1 cellular context compared by ENCODE assay signal in genomic region chr19:43595999-43596841, GRCh38.
A peak's percentile ranks its signal among the peaks of the same experiment; 100 is the strongest.
TF ChIP-seq lines count a peak whose summit lies in the region.

A gene with protein sequence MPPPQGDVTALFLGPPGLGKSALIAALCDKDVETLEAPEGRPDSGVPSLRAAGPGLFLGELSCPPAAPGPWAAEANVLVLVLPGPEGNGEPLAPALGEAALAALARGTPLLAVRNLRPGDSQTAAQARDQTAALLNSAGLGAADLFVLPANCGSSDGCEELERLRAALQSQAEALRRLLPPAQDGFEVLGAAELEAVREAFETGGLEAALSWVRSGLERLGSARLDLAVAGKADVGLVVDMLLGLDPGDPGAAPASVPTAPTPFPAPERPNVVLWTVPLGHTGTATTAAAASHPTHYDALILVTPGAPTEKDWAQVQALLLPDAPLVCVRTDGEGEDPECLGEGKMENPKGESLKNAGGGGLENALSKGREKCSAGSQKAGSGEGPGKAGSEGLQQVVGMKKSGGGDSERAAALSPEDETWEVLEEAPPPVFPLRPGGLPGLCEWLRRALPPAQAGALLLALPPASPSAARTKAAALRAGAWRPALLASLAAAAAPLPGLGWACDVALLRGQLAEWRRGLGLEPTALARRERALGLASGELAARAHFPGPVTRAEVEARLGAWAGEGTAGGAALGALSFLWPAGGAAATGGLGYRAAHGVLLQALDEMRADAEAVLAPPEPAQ (minus strand): TSS chr19:43596134. CDS start chr19:43595338, 796 bp downstream.
ZNF576 (plus strand) TSS chr19:43596595; CDS start chr19:43597109, 514 bp downstream.

TF ChIP-seq in liver, 16 proteins besides CTCF, POLR2A, EP300 and RAD21 (continued from another document):
- TF ChIP-seq, protein P1, sequence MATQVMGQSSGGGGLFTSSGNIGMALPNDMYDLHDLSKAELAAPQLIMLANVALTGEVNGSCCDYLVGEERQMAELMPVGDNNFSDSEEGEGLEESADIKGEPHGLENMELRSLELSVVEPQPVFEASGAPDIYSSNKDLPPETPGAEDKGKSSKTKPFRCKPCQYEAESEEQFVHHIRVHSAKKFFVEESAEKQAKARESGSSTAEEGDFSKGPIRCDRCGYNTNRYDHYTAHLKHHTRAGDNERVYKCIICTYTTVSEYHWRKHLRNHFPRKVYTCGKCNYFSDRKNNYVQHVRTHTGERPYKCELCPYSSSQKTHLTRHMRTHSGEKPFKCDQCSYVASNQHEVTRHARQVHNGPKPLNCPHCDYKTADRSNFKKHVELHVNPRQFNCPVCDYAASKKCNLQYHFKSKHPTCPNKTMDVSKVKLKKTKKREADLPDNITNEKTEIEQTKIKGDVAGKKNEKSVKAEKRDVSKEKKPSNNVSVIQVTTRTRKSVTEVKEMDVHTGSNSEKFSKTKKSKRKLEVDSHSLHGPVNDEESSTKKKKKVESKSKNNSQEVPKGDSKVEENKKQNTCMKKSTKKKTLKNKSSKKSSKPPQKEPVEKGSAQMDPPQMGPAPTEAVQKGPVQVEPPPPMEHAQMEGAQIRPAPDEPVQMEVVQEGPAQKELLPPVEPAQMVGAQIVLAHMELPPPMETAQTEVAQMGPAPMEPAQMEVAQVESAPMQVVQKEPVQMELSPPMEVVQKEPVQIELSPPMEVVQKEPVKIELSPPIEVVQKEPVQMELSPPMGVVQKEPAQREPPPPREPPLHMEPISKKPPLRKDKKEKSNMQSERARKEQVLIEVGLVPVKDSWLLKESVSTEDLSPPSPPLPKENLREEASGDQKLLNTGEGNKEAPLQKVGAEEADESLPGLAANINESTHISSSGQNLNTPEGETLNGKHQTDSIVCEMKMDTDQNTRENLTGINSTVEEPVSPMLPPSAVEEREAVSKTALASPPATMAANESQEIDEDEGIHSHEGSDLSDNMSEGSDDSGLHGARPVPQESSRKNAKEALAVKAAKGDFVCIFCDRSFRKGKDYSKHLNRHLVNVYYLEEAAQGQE (IDR thresholded peaks at IDR 0.05) = peak; percentile 76
- peak in 1 of 2 donors; percentile 62 for TF ChIP-seq EGR1 (IDR thresholded peaks at IDR 0.05; ENCODE audit: low read depth in 2 of 2)
- peak; percentile 69 for TF ChIP-seq SP1 (IDR thresholded peaks at IDR 0.05)
- TF ChIP-seq, protein P2, sequence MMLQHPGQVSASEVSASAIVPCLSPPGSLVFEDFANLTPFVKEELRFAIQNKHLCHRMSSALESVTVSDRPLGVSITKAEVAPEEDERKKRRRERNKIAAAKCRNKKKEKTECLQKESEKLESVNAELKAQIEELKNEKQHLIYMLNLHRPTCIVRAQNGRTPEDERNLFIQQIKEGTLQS (IDR thresholded peaks at IDR 0.05) = peak; percentile 71
- TF ChIP-seq FOXA2 (IDR thresholded peaks at IDR 0.05) = no peak
- peak; percentile 35 to 49 for TF ChIP-seq RXRA (IDR thresholded peaks at IDR 0.05)
- peak; percentile 29 for TF ChIP-seq FOXA1 (IDR thresholded peaks at IDR 0.05)
- TF ChIP-seq, protein P3, sequence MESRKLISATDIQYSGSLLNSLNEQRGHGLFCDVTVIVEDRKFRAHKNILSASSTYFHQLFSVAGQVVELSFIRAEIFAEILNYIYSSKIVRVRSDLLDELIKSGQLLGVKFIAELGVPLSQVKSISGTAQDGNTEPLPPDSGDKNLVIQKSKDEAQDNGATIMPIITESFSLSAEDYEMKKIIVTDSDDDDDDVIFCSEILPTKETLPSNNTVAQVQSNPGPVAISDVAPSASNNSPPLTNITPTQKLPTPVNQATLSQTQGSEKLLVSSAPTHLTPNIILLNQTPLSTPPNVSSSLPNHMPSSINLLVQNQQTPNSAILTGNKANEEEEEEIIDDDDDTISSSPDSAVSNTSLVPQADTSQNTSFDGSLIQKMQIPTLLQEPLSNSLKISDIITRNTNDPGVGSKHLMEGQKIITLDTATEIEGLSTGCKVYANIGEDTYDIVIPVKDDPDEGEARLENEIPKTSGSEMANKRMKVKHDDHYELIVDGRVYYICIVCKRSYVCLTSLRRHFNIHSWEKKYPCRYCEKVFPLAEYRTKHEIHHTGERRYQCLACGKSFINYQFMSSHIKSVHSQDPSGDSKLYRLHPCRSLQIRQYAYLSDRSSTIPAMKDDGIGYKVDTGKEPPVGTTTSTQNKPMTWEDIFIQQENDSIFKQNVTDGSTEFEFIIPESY (IDR thresholded peaks at IDR 0.05) = peak; percentile 97
- TF ChIP-seq TAF1 (conservative IDR thresholded peaks at IDR 0.05) = no peak
